ENCODE assay signal across 1 cellular context in the genomic region with DNA sequence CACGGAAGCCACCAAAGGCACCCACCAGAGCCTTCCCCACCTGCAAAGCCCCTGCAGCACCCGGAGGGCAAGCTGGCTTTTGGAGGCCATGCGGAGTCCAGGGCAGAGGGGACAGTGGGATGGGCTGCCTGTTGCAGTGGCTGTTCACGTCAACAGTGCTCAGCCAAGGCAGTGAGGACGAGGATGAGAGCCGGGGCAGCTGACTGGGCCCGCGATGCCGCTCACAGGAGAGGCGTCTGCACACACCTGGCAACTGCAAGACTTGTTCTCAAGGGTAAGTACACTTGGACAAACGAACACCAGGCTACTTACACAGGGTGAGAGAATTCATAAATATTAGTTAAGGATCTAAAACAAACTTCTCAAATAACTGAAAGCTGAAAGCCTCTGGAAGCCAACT.
A peak's percentile ranks its signal among the peaks of the same experiment; 100 is the strongest.
TF ChIP-seq lines count a peak whose summit lies in the region.

No MANE protein-coding gene starts in this region.

TF ChIP-seq in HepG2, 621 proteins besides CTCF, POLR2A, EP300 and RAD21:
- TF ChIP-seq ZNF768 (CRISPR knock-in tag; IDR thresholded peaks at IDR 0.05) (peak; percentile 15; the same call in 1 of the 2 replicates), ZNF672 (CRISPR knock-in tag; IDR thresholded peaks at IDR 0.05) (no peak)
